In genomic region chr1:165828581-165829329, GRCh38 we compare ENCODE assay signal across 8 cellular contexts. TPM values are rescaled to one million over a fixed set of nuclear protein-coding genes. Genes with fewer than 3 reads are reported as not detected.
A peak's percentile ranks its signal among the peaks of the same experiment; 100 is the strongest.
DNase-seq lines count a peak whose midpoint lies in the region; FAIRE-seq and TF ChIP-seq lines count a peak whose summit lies in the region.

No MANE protein-coding gene starts in this region.

- no peaks in the 10 kb centered on the region for H3K27me3 ChIP-seq in neutrophil

- in situ Hi-C loops in Caki2 (cut with HindIII; ENCODE audit: low pct_unique_long_range_greater_than_20kb, low sequenced_read_pairs), result no loop called here

- H3K27me3 Mint-ChIP-seq in activated naive CD4-positive, alpha-beta T cell treated with anti-CD3 and anti-CD28 coated beads, Interleukin-2, amount 50 U/mL, for 24 hours, result no peaks in the 10 kb centered on the region

- no peak overlapping the region for H3K27ac ChIP-seq in neutrophil

- H3K4me1 Mint-ChIP-seq in activated naive CD4-positive, alpha-beta T cell treated with anti-CD3 and anti-CD28 coated beads, Interleukin-2, amount 50 U/mL, for 24 hours, result peaks cover 21% of the 10 kb centered on the region

- no peaks in the 10 kb centered on the region for H3K9me3 Mint-ChIP-seq in activated naive CD4-positive, alpha-beta T cell treated with anti-CD3 and anti-CD28 coated beads, Interleukin-2, amount 50 U/mL, for 24 hours

- TF ChIP-seq CTCF in neutrophil (IDR thresholded peaks at IDR 0.05), result no peak

- H3K27ac Mint-ChIP-seq in activated naive CD4-positive, alpha-beta T cell treated with anti-CD3 and anti-CD28 coated beads, Interleukin-2, amount 50 U/mL, for 24 hours, result peak overlapping the region; percentile 86

- H3K36me3 ChIP-seq in neutrophil, result no peaks in the 10 kb centered on the region

- peak overlapping the region; percentile 95 for H3K4me3 Mint-ChIP-seq in activated naive CD4-positive, alpha-beta T cell treated with anti-CD3 and anti-CD28 coated beads, Interleukin-2, amount 50 U/mL, for 24 hours

- H3K4me3 ChIP-seq in neutrophil (ENCODE audit: low read depth in 1 of 2, low read length in 1 of 2), result peak overlapping the region; percentile 74 to 82

- FAIRE-seq in GM19239 (lab: Jason Lieb, UNC), result peak; percentile 91

- peaks cover 6% of the 10 kb centered on the region for H3K36me3 Mint-ChIP-seq in activated naive CD4-positive, alpha-beta T cell treated with anti-CD3 and anti-CD28 coated beads, Interleukin-2, amount 50 U/mL, for 24 hours

- H3K9me3 ChIP-seq in neutrophil, result no peaks in the 10 kb centered on the region

- H3K4me1 ChIP-seq in neutrophil (ENCODE audit: control insufficient read depth in 1 of 2, insufficient read depth in 1 of 2, low read depth in 1 of 2, low read length in 1 of 2), result peaks cover 18 to 22% of the 10 kb centered on the region in 2 experiments

- DNase-seq in Caki2 (ENCODE audit: low read depth) (peak; percentile 79), GM19239 (ENCODE audit: insufficient read length, low spot score) (peak; percentile 25), HS-5 (ENCODE audit: low read depth) (peak; percentile 64), NCI-H82 (lab: John Stamatoyannopoulos, UW) (peak; percentile 92), glomerular visceral epithelial cell (ENCODE audit: extremely low spot score) (peak; percentile 84)
- DNase-seq in central memory CD4-positive, alpha-beta T cell, result no peak

RNA-seq across cellular contexts. Expression of gene UCK2, which starts 1.3 kb away (rescaled TPM):
- 84.3 and 109 TPM in 2 replicates for total RNA-seq in Caki2 (2014; rRNA removed; shearing (Covaris generic); ENCODE audit: low replicate concordance)
